35 cellular contexts compared by ENCODE assay signal in the genomic region with DNA sequence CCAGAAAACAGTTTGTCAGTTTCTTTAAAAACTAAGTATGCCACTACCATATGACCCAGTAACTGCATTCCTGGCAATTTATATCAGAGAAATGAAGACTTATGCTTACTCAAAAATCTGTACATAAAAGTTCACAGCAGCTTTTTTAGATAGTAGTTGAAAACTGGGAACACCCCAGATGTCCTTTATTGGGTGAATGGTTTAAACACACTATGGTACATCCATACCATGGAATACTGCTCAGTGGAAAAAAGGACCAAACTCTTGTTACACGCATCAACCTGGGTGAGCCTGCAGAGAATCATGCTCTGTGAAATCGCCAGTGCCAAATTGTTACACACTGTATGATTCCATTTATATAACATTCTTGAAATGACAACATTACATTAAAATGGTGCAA.
"Had no signal": no experiment of that assay in that cellular context is flagged by ENCODE, and none has a peak within 500 bp of the region (broad histone marks: within the 10 kb centered on the region; RNA-seq: fewer than 3 reads in every experiment).

No MANE protein-coding gene starts in this region.

- H3K27ac Mint-ChIP-seq: activated B cell treated with CpG ODN at 0.5 μM for 24 hours; activated CD4-positive, alpha-beta memory T cell treated with anti-CD3 and anti-CD28 coated beads for 36 hours; activated CD4-positive, alpha-beta T cell treated with anti-CD3 and anti-CD28 coated beads, Interleukin-2, amount 10 ng/mL, durations not matched to agents 24 days and 14 days; activated naive CD4-positive, alpha-beta T cell treated with anti-CD3 and anti-CD28 coated beads, Interleukin-2, amount 10 ng/mL, durations not matched to agents 7 days and 5 days; activated naive CD4-positive, alpha-beta T cell treated with anti-CD3 and anti-CD28 coated beads, Interleukin-2, amount 50 U/mL, for 24 hours; activated naive CD8-positive, alpha-beta T cell; activated naive CD8-positive, alpha-beta T cell treated with anti-CD3 and anti-CD28 coated beads, Interleukin-2, amount 10 ng/mL, durations not matched to agents 7 days and 5 days; activated naive CD8-positive, alpha-beta T cell treated with anti-CD3 and anti-CD28 coated beads, Interleukin-2, amount 50 U/mL, for 24 hours; activated T-cell treated with anti-CD3 and anti-CD28 coated beads, Interleukin-2, amount 50 U/mL, for 72 hours; activated T-helper 1 cell treated with anti-CD3 and anti-CD28 coated beads, Interleukin-12 subunit alpha, Interleukin-12 subunit beta, Interleukin-2, Interleukin-4 antibody, amounts not matched to agents 30 ng/mL and 10 ng/mL and 1 ng/mL, durations not matched to agents 14 hours and 24 hours and 36 hours; activated T-helper 17 cell treated with anti-CD3 and anti-CD28 coated beads, Interleukin-2, amount 50 U/mL, for 72 hours; T-helper 1 cell treated with Interleukin-12 subunit alpha and Interleukin-12 subunit beta and Interleukin-4 antibody, amounts not matched to agents 30 μg/mL and 1 μg/mL, for 36 hours; T-helper 2 cell treated with Interferon-gamma antibody and Interleukin-4, amounts not matched to agents 5 μg/mL and 100 μg/mL, for 36 hours had no signal

- DNase-seq: activated B cell treated with CpG ODN at 0.5 μM for 24 hours; activated CD4-positive, alpha-beta memory T cell treated with anti-CD3 and anti-CD28 coated beads for 36 hours; activated CD4-positive, alpha-beta T cell treated with anti-CD3 and anti-CD28 coated beads for 4 hours; activated CD4-positive, alpha-beta T cell treated with anti-CD3 and anti-CD28 coated beads, Interleukin-2, amount 10 ng/mL, durations not matched to agents 24 days and 14 days; activated CD4-positive, alpha-beta T cell treated with anti-CD3 and anti-CD28 coated beads, Interleukin-2, amount 50 U/mL, for 1 hour; activated CD4-positive, alpha-beta T cell treated with anti-CD3 and anti-CD28 coated beads, Interleukin-2, amount 50 U/mL, for 4 hours; activated CD4-positive, CD25-positive, alpha-beta regulatory T cell treated with anti-CD3 and anti-CD28 coated beads, Interleukin-2, amount 50 U/mL, for 72 hours; activated CD8-positive, alpha-beta memory T cell treated with anti-CD3 and anti-CD28 coated beads, Interleukin-2, amount 50 U/mL, for 4 hours; activated effector memory CD4-positive, alpha-beta T cell treated with Interleukin-2 at 50 U/mL for 16 hours; activated gamma-delta T cell; activated naive CD4-positive, alpha-beta T cell treated with anti-CD3 and anti-CD28 coated beads, Interleukin-2, amount 10 ng/mL, durations not matched to agents 7 days and 5 days; activated naive CD4-positive, alpha-beta T cell treated with Interleukin-2 at 50 U/mL for 16 hours; activated naive CD8-positive, alpha-beta T cell treated with anti-CD3 and anti-CD28 coated beads, Interleukin-2, amount 50 U/mL, for 24 hours; activated T-cell treated with anti-CD3 and anti-CD28 coated beads for 4 hours; activated T-cell treated with anti-CD3 and anti-CD28 coated beads, Interleukin-2, amount 50 U/mL, for 1 hour; activated T-cell treated with anti-CD3 and anti-CD28 coated beads, Interleukin-2, amount 50 U/mL, for 4 hours; activated T-cell treated with anti-CD3 and anti-CD28 coated beads, Interleukin-2, amount 50 U/mL, for 72 hours; aorta; body of pancreas; brain microvascular endothelial cell; caudate nucleus; cerebellar nuclear complex; T-helper 1 cell; T-helper 2 cell; T-helper 9 cell had no signal

- H3K4me1 Mint-ChIP-seq: activated B cell treated with CpG ODN at 0.5 μM for 24 hours; activated CD4-positive, alpha-beta T cell treated with anti-CD3 and anti-CD28 coated beads, Interleukin-2, amount 10 ng/mL, durations not matched to agents 24 days and 14 days; activated naive CD4-positive, alpha-beta T cell treated with anti-CD3 and anti-CD28 coated beads, Interleukin-2, amount 10 ng/mL, durations not matched to agents 7 days and 5 days; activated naive CD4-positive, alpha-beta T cell treated with anti-CD3 and anti-CD28 coated beads, Interleukin-2, amount 50 U/mL, for 24 hours; activated naive CD8-positive, alpha-beta T cell treated with anti-CD3 and anti-CD28 coated beads, Interleukin-2, amount 10 ng/mL, durations not matched to agents 7 days and 5 days; activated naive CD8-positive, alpha-beta T cell treated with anti-CD3 and anti-CD28 coated beads, Interleukin-2, amount 50 U/mL, for 24 hours; activated T-helper 17 cell treated with anti-CD3 and anti-CD28 coated beads, Interleukin-2, amount 50 U/mL, for 72 hours; central memory CD8-positive, alpha-beta T cell had no signal

- H3K9me3 ChIP-seq: body of pancreas, breast epithelium had no signal

- H3K27me3 Mint-ChIP-seq: activated naive CD8-positive, alpha-beta T cell had no signal

- H3K36me3 ChIP-seq: brain microvascular endothelial cell, breast epithelium had no signal

- H3K27ac ChIP-seq: body of pancreas, brain microvascular endothelial cell, breast epithelium, VCaP had no signal

- H3K4me3 Mint-ChIP-seq: activated B cell treated with CpG ODN at 0.5 μM for 24 hours; activated CD4-positive, alpha-beta memory T cell treated with anti-CD3 and anti-CD28 coated beads for 36 hours; activated CD4-positive, alpha-beta T cell treated with anti-CD3 and anti-CD28 coated beads, Interleukin-2, amount 10 ng/mL, durations not matched to agents 24 days and 14 days; activated naive CD4-positive, alpha-beta T cell treated with anti-CD3 and anti-CD28 coated beads, Interleukin-2, amount 10 ng/mL, durations not matched to agents 7 days and 5 days; activated naive CD4-positive, alpha-beta T cell treated with anti-CD3 and anti-CD28 coated beads, Interleukin-2, amount 50 U/mL, for 24 hours; activated naive CD8-positive, alpha-beta T cell; activated naive CD8-positive, alpha-beta T cell treated with anti-CD3 and anti-CD28 coated beads, Interleukin-2, amount 10 ng/mL, durations not matched to agents 7 days and 5 days; activated naive CD8-positive, alpha-beta T cell treated with anti-CD3 and anti-CD28 coated beads, Interleukin-2, amount 50 U/mL, for 24 hours; activated T-cell treated with anti-CD3 and anti-CD28 coated beads, Interleukin-2, amount 50 U/mL, for 4 hours; activated T-cell treated with anti-CD3 and anti-CD28 coated beads, Interleukin-2, amount 50 U/mL, for 72 hours; activated T-helper 1 cell treated with anti-CD3 and anti-CD28 coated beads, Interleukin-12 subunit alpha, Interleukin-12 subunit beta, Interleukin-2, Interleukin-4 antibody, amounts not matched to agents 30 ng/mL and 10 ng/mL and 1 ng/mL, durations not matched to agents 14 hours and 24 hours and 36 hours; activated T-helper 17 cell treated with anti-CD3 and anti-CD28 coated beads, Interleukin-2, amount 50 U/mL, for 72 hours; central memory CD8-positive, alpha-beta T cell; T-helper 1 cell treated with Interleukin-12 subunit alpha and Interleukin-12 subunit beta and Interleukin-4 antibody, amounts not matched to agents 30 μg/mL and 1 μg/mL, for 36 hours; T-helper 2 cell treated with Interferon-gamma antibody and Interleukin-4, amounts not matched to agents 5 μg/mL and 100 μg/mL, for 36 hours had no signal

- H3K27me3 ChIP-seq: breast epithelium had no signal

- H3K9me3 Mint-ChIP-seq: activated naive CD4-positive, alpha-beta T cell treated with anti-CD3 and anti-CD28 coated beads, Interleukin-2, amount 10 ng/mL, durations not matched to agents 7 days and 5 days; activated naive CD4-positive, alpha-beta T cell treated with anti-CD3 and anti-CD28 coated beads, Interleukin-2, amount 50 U/mL, for 24 hours; activated naive CD8-positive, alpha-beta T cell treated with anti-CD3 and anti-CD28 coated beads, Interleukin-2, amount 10 ng/mL, durations not matched to agents 7 days and 5 days; activated naive CD8-positive, alpha-beta T cell treated with anti-CD3 and anti-CD28 coated beads, Interleukin-2, amount 50 U/mL, for 24 hours; activated T-cell treated with anti-CD3 and anti-CD28 coated beads, Interleukin-2, amount 50 U/mL, for 4 hours; activated T-cell treated with anti-CD3 and anti-CD28 coated beads, Interleukin-2, amount 50 U/mL, for 72 hours; activated T-helper 1 cell treated with anti-CD3 and anti-CD28 coated beads, Interleukin-12 subunit alpha, Interleukin-12 subunit beta, Interleukin-2, Interleukin-4 antibody, amounts not matched to agents 30 ng/mL and 10 ng/mL and 1 ng/mL, durations not matched to agents 14 hours and 24 hours and 36 hours; activated T-helper 17 cell treated with anti-CD3 and anti-CD28 coated beads, Interleukin-2, amount 50 U/mL, for 72 hours; central memory CD8-positive, alpha-beta T cell; T-helper 1 cell treated with Interleukin-12 subunit alpha and Interleukin-12 subunit beta and Interleukin-4 antibody, amounts not matched to agents 30 μg/mL and 1 μg/mL, for 36 hours; T-helper 2 cell treated with Interferon-gamma antibody and Interleukin-4, amounts not matched to agents 5 μg/mL and 100 μg/mL, for 36 hours had no signal

- ATAC-seq: activated naive CD8-positive, alpha-beta T cell treated with anti-CD3 and anti-CD28 coated beads, Interleukin-2, amount 50 U/mL, for 24 hours; activated T-cell treated with anti-CD3 and anti-CD28 coated beads, Interleukin-2, amount 50 U/mL, for 4 hours; activated T-cell treated with anti-CD3 and anti-CD28 coated beads, Interleukin-2, amount 50 U/mL, for 72 hours; activated T-helper 17 cell treated with anti-CD3 and anti-CD28 coated beads, Interleukin-2, amount 50 U/mL, for 72 hours; body of pancreas had no signal

- H3K4me3 ChIP-seq: body of pancreas, breast epithelium had no signal

- H3K4me1 ChIP-seq: breast epithelium had no signal

- H3K36me3 Mint-ChIP-seq: activated CD4-positive, alpha-beta memory T cell treated with anti-CD3 and anti-CD28 coated beads for 36 hours; activated naive CD4-positive, alpha-beta T cell treated with anti-CD3 and anti-CD28 coated beads, Interleukin-2, amount 10 ng/mL, durations not matched to agents 7 days and 5 days; activated naive CD4-positive, alpha-beta T cell treated with anti-CD3 and anti-CD28 coated beads, Interleukin-2, amount 50 U/mL, for 24 hours; activated naive CD8-positive, alpha-beta T cell; activated naive CD8-positive, alpha-beta T cell treated with anti-CD3 and anti-CD28 coated beads, Interleukin-2, amount 10 ng/mL, durations not matched to agents 7 days and 5 days had no signal
